In genomic region chr10:44911081-44911540, GRCh38 we compare ENCODE assay signal across 1 cellular context.
TF ChIP-seq lines count a peak whose summit lies in the region.

TSS of gene TMEM72 (plus strand) at chr10:44911337. CDS start at chr10:44911513, 176 bp downstream.

TF ChIP-seq in HEK293, 187 proteins besides CTCF, POLR2A, EP300 and RAD21 (continued from another document):
- TF ChIP-seq, protein P1, sequence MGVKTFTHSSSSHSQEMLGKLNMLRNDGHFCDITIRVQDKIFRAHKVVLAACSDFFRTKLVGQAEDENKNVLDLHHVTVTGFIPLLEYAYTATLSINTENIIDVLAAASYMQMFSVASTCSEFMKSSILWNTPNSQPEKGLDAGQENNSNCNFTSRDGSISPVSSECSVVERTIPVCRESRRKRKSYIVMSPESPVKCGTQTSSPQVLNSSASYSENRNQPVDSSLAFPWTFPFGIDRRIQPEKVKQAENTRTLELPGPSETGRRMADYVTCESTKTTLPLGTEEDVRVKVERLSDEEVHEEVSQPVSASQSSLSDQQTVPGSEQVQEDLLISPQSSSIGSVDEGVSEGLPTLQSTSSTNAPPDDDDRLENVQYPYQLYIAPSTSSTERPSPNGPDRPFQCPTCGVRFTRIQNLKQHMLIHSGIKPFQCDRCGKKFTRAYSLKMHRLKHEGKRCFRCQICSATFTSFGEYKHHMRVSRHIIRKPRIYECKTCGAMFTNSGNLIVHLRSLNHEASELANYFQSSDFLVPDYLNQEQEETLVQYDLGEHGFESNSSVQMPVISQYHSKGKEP (tag by site-specific recombination; IDR thresholded peaks at IDR 0.05), result no peak
- TF ChIP-seq, protein P2, sequence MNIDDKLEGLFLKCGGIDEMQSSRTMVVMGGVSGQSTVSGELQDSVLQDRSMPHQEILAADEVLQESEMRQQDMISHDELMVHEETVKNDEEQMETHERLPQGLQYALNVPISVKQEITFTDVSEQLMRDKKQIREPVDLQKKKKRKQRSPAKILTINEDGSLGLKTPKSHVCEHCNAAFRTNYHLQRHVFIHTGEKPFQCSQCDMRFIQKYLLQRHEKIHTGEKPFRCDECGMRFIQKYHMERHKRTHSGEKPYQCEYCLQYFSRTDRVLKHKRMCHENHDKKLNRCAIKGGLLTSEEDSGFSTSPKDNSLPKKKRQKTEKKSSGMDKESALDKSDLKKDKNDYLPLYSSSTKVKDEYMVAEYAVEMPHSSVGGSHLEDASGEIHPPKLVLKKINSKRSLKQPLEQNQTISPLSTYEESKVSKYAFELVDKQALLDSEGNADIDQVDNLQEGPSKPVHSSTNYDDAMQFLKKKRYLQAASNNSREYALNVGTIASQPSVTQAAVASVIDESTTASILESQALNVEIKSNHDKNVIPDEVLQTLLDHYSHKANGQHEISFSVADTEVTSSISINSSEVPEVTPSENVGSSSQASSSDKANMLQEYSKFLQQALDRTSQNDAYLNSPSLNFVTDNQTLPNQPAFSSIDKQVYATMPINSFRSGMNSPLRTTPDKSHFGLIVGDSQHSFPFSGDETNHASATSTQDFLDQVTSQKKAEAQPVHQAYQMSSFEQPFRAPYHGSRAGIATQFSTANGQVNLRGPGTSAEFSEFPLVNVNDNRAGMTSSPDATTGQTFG (tag by site-specific recombination; IDR thresholded peaks at IDR 0.05; ENCODE audit: borderline replicate concordance), result no peak
- TF ChIP-seq ZNF514 (tag by site-specific recombination; IDR thresholded peaks at IDR 0.05) (no peak), ZNF544 (tag by site-specific recombination; IDR thresholded peaks at IDR 0.05) (no peak), ZNF19 (tag by site-specific recombination; IDR thresholded peaks at IDR 0.05; ENCODE audit: low read depth) (no peak), ZBTB6 (tag by site-specific recombination; IDR thresholded peaks at IDR 0.05) (peak; percentile 66; the same call in 1 of the 2 replicates), ZNF366 (tag by site-specific recombination; conservative IDR thresholded peaks at IDR 0.05) (no peak), ZNF530 (tag by site-specific recombination; IDR thresholded peaks at IDR 0.05; ENCODE audit: low read depth) (no peak), ZNF768 (tag by site-specific recombination; IDR thresholded peaks at IDR 0.05) (no peak), ZNF426 (tag by site-specific recombination; IDR thresholded peaks at IDR 0.05) (no peak), ZNF660 (tag by site-specific recombination; IDR thresholded peaks at IDR 0.05) (no peak), ZNF398 (tag by site-specific recombination; IDR thresholded peaks at IDR 0.05) (no peak), ZBTB17 (tag by site-specific recombination; IDR thresholded peaks at IDR 0.05) (peak; percentile 54; the same call in 1 of the 2 replicates), ZNF518A (tag by site-specific recombination; conservative IDR thresholded peaks at IDR 0.05; ENCODE audit: low read depth) (no peak), KLF16 (tag by site-specific recombination; IDR thresholded peaks at IDR 0.05) (no peak), ZEB2 (tag by site-specific recombination; IDR thresholded peaks at IDR 0.05) (no peak), ZNF133 (tag by site-specific recombination; IDR thresholded peaks at IDR 0.05) (no peak), ZNF623 (tag by site-specific recombination; IDR thresholded peaks at IDR 0.05) (no peak), ZNF302 (tag by site-specific recombination; IDR thresholded peaks at IDR 0.05; ENCODE audit: low read depth) (no peak), RBAK (tag by site-specific recombination; IDR thresholded peaks at IDR 0.05) (no peak), ZNF701 (tag by site-specific recombination; IDR thresholded peaks at IDR 0.05) (no peak), ZNF830 (tag by site-specific recombination; IDR thresholded peaks at IDR 0.05; ENCODE audit: low read depth) (no peak), ZNF239 (tag by site-specific recombination; IDR thresholded peaks at IDR 0.05) (no peak), ZNF596 (tag by site-specific recombination; IDR thresholded peaks at IDR 0.05) (no peak), ZSCAN16 (tag by site-specific recombination; IDR thresholded peaks at IDR 0.05) (no peak), SP7 (tag by site-specific recombination; IDR thresholded peaks at IDR 0.05) (no peak), ZNF16 (tag by site-specific recombination; IDR thresholded peaks at IDR 0.05; ENCODE audit: low read depth) (no peak), BCL11A (tag by site-specific recombination; IDR thresholded peaks at IDR 0.05; ENCODE audit: low read depth) (no peak), ELK4 (IDR thresholded peaks at IDR 0.05; ENCODE audit: borderline replicate concordance, low read depth, low read length) (no peak), TCF7L2 (IDR thresholded peaks at IDR 0.05; ENCODE audit: borderline replicate concordance, low read depth, low read length) (no peak), ZNF791 (tag by site-specific recombination; IDR thresholded peaks at IDR 0.05) (no peak)
- TF ChIP-seq, protein P3, sequence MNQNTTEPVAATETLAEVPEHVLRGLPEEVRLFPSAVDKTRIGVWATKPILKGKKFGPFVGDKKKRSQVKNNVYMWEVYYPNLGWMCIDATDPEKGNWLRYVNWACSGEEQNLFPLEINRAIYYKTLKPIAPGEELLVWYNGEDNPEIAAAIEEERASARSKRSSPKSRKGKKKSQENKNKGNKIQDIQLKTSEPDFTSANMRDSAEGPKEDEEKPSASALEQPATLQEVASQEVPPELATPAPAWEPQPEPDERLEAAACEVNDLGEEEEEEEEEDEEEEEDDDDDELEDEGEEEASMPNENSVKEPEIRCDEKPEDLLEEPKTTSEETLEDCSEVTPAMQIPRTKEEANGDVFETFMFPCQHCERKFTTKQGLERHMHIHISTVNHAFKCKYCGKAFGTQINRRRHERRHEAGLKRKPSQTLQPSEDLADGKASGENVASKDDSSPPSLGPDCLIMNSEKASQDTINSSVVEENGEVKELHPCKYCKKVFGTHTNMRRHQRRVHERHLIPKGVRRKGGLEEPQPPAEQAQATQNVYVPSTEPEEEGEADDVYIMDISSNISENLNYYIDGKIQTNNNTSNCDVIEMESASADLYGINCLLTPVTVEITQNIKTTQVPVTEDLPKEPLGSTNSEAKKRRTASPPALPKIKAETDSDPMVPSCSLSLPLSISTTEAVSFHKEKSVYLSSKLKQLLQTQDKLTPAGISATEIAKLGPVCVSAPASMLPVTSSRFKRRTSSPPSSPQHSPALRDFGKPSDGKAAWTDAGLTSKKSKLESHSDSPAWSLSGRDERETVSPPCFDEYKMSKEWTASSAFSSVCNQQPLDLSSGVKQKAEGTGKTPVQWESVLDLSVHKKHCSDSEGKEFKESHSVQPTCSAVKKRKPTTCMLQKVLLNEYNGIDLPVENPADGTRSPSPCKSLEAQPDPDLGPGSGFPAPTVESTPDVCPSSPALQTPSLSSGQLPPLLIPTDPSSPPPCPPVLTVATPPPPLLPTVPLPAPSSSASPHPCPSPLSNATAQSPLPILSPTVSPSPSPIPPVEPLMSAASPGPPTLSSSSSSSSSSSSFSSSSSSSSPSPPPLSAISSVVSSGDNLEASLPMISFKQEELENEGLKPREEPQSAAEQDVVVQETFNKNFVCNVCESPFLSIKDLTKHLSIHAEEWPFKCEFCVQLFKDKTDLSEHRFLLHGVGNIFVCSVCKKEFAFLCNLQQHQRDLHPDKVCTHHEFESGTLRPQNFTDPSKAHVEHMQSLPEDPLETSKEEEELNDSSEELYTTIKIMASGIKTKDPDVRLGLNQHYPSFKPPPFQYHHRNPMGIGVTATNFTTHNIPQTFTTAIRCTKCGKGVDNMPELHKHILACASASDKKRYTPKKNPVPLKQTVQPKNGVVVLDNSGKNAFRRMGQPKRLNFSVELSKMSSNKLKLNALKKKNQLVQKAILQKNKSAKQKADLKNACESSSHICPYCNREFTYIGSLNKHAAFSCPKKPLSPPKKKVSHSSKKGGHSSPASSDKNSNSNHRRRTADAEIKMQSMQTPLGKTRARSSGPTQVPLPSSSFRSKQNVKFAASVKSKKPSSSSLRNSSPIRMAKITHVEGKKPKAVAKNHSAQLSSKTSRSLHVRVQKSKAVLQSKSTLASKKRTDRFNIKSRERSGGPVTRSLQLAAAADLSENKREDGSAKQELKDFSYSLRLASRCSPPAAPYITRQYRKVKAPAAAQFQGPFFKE (tag by site-specific recombination; IDR thresholded peaks at IDR 0.05; ENCODE audit: borderline replicate concordance), result no peak
